Comparison of ENCODE assay signal across 1 cellular context in the genomic region with DNA sequence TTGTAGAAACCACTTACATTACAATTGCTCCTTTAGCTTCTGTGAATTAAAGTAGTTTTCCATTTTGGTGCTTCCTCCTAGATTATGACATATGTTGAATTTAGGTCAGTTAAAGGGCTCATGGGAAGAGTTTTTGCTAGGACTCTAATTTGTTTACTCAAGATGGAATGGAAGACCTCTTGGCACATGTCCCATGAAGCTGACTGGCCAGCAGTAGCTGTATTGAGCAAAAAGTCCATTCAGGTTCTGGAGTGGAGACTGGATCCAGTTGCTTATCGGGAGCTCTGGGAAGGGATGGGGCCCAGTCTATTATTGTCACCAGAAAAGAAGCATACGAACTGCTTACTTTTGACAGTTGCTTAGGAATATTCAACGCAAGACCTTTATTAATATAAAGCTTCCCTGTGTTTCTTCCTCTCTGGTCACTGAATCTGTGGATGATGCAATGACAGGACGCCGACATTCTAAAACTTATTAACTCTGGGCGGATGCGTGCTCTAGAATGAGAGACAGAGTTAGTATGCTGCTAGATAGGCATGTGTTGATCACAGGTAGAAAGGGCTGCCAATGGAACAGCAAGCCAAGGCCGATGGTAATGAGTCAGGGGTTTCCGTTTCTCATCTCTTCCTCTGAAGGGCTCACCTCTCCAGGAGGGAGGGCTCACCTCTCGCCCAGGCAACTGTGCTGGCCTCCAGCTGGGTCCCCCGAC.
TF ChIP-seq lines count a peak whose summit lies in the region.

No MANE protein-coding gene starts in this region.

TF ChIP-seq in HepG2, 621 proteins besides CTCF, POLR2A, EP300 and RAD21 (continued from another document and continues in another):
- TF ChIP-seq, protein P1, sequence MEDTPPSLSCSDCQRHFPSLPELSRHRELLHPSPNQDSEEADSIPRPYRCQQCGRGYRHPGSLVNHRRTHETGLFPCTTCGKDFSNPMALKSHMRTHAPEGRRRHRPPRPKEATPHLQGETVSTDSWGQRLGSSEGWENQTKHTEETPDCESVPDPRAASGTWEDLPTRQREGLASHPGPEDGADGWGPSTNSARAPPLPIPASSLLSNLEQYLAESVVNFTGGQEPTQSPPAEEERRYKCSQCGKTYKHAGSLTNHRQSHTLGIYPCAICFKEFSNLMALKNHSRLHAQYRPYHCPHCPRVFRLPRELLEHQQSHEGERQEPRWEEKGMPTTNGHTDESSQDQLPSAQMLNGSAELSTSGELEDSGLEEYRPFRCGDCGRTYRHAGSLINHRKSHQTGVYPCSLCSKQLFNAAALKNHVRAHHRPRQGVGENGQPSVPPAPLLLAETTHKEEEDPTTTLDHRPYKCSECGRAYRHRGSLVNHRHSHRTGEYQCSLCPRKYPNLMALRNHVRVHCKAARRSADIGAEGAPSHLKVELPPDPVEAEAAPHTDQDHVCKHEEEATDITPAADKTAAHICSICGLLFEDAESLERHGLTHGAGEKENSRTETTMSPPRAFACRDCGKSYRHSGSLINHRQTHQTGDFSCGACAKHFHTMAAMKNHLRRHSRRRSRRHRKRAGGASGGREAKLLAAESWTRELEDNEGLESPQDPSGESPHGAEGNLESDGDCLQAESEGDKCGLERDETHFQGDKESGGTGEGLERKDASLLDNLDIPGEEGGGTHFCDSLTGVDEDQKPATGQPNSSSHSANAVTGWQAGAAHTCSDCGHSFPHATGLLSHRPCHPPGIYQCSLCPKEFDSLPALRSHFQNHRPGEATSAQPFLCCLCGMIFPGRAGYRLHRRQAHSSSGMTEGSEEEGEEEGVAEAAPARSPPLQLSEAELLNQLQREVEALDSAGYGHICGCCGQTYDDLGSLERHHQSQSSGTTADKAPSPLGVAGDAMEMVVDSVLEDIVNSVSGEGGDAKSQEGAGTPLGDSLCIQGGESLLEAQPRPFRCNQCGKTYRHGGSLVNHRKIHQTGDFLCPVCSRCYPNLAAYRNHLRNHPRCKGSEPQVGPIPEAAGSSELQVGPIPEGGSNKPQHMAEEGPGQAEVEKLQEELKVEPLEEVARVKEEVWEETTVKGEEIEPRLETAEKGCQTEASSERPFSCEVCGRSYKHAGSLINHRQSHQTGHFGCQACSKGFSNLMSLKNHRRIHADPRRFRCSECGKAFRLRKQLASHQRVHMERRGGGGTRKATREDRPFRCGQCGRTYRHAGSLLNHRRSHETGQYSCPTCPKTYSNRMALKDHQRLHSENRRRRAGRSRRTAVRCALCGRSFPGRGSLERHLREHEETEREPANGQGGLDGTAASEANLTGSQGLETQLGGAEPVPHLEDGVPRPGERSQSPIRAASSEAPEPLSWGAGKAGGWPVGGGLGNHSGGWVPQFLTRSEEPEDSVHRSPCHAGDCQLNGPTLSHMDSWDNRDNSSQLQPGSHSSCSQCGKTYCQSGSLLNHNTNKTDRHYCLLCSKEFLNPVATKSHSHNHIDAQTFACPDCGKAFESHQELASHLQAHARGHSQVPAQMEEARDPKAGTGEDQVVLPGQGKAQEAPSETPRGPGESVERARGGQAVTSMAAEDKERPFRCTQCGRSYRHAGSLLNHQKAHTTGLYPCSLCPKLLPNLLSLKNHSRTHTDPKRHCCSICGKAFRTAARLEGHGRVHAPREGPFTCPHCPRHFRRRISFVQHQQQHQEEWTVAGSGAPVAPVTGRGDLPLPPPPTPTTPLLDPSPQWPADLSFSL (CRISPR knock-in tag; IDR thresholded peaks at IDR 0.05) = no peak
- TF ChIP-seq SRSF1 (optimal IDR thresholded peaks at IDR 0.05; ENCODE audit: low read depth, low read length) = no peak
- no peak for TF ChIP-seq RXRB (CRISPR knock-in tag; IDR thresholded peaks at IDR 0.05; ENCODE audit: borderline replicate concordance)
- TF ChIP-seq BRCA1 (CRISPR knock-in tag; IDR thresholded peaks at IDR 0.05) = no peak
- TF ChIP-seq ZNF263 (CRISPR knock-in tag; IDR thresholded peaks at IDR 0.05) = no peak
- TF ChIP-seq, protein P2, sequence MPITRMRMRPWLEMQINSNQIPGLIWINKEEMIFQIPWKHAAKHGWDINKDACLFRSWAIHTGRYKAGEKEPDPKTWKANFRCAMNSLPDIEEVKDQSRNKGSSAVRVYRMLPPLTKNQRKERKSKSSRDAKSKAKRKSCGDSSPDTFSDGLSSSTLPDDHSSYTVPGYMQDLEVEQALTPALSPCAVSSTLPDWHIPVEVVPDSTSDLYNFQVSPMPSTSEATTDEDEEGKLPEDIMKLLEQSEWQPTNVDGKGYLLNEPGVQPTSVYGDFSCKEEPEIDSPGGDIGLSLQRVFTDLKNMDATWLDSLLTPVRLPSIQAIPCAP (CRISPR knock-in tag; IDR thresholded peaks at IDR 0.05; ENCODE audit: low read depth) = no peak
- TF ChIP-seq ZNF274 (CRISPR knock-in tag; IDR thresholded peaks at IDR 0.05) = no peak
- TF ChIP-seq, protein P3, sequence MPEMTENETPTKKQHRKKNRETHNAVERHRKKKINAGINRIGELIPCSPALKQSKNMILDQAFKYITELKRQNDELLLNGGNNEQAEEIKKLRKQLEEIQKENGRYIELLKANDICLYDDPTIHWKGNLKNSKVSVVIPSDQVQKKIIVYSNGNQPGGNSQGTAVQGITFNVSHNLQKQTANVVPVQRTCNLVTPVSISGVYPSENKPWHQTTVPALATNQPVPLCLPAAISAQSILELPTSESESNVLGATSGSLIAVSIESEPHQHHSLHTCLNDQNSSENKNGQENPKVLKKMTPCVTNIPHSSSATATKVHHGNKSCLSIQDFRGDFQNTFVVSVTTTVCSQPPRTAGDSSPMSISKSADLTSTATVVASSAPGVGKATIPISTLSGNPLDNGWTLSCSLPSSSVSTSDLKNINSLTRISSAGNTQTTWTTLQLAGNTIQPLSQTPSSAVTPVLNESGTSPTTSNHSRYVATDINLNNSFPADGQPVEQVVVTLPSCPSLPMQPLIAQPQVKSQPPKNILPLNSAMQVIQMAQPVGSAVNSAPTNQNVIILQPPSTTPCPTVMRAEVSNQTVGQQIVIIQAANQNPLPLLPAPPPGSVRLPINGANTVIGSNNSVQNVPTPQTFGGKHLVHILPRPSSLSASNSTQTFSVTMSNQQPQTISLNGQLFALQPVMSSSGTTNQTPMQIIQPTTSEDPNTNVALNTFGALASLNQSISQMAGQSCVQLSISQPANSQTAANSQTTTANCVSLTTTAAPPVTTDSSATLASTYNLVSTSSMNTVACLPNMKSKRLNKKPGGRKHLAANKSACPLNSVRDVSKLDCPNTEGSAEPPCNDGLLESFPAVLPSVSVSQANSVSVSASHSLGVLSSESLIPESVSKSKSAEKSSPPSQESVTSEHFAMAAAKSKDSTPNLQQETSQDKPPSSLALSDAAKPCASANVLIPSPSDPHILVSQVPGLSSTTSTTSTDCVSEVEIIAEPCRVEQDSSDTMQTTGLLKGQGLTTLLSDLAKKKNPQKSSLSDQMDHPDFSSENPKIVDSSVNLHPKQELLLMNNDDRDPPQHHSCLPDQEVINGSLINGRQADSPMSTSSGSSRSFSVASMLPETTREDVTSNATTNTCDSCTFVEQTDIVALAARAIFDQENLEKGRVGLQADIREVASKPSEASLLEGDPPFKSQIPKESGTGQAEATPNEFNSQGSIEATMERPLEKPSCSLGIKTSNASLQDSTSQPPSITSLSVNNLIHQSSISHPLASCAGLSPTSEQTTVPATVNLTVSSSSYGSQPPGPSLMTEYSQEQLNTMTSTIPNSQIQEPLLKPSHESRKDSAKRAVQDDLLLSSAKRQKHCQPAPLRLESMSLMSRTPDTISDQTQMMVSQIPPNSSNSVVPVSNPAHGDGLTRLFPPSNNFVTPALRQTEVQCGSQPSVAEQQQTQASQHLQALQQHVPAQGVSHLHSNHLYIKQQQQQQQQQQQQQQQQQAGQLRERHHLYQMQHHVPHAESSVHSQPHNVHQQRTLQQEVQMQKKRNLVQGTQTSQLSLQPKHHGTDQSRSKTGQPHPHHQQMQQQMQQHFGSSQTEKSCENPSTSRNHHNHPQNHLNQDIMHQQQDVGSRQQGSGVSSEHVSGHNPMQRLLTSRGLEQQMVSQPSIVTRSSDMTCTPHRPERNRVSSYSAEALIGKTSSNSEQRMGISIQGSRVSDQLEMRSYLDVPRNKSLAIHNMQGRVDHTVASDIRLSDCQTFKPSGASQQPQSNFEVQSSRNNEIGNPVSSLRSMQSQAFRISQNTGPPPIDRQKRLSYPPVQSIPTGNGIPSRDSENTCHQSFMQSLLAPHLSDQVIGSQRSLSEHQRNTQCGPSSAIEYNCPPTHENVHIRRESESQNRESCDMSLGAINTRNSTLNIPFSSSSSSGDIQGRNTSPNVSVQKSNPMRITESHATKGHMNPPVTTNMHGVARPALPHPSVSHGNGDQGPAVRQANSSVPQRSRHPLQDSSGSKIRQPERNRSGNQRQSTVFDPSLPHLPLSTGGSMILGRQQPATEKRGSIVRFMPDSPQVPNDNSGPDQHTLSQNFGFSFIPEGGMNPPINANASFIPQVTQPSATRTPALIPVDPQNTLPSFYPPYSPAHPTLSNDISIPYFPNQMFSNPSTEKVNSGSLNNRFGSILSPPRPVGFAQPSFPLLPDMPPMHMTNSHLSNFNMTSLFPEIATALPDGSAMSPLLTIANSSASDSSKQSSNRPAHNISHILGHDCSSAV (CRISPR knock-in tag; IDR thresholded peaks at IDR 0.05; ENCODE audit: borderline replicate concordance) = no peak
- no peak for TF ChIP-seq SNAI1 (CRISPR knock-in tag; IDR thresholded peaks at IDR 0.05; ENCODE audit: borderline replicate concordance)
- no peak for TF ChIP-seq PAX8 (CRISPR knock-in tag; IDR thresholded peaks at IDR 0.05; ENCODE audit: borderline replicate concordance)
- no peak for TF ChIP-seq ZNF382 (CRISPR knock-in tag; IDR thresholded peaks at IDR 0.05; ENCODE audit: borderline replicate concordance)
- no peak for TF ChIP-seq ZBTB38 (CRISPR knock-in tag; IDR thresholded peaks at IDR 0.05)
- TF ChIP-seq, protein P4, sequence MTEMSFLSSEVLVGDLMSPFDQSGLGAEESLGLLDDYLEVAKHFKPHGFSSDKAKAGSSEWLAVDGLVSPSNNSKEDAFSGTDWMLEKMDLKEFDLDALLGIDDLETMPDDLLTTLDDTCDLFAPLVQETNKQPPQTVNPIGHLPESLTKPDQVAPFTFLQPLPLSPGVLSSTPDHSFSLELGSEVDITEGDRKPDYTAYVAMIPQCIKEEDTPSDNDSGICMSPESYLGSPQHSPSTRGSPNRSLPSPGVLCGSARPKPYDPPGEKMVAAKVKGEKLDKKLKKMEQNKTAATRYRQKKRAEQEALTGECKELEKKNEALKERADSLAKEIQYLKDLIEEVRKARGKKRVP (CRISPR knock-in tag; IDR thresholded peaks at IDR 0.05) = peak; percentile 49 to 95; a peak in 3 of 4 replicates
- TF ChIP-seq HMG20B (CRISPR knock-in tag; conservative IDR thresholded peaks at IDR 0.05) = no peak
- TF ChIP-seq STAT5B (CRISPR knock-in tag; IDR thresholded peaks at IDR 0.05) = no peak
- TF ChIP-seq, protein P5, sequence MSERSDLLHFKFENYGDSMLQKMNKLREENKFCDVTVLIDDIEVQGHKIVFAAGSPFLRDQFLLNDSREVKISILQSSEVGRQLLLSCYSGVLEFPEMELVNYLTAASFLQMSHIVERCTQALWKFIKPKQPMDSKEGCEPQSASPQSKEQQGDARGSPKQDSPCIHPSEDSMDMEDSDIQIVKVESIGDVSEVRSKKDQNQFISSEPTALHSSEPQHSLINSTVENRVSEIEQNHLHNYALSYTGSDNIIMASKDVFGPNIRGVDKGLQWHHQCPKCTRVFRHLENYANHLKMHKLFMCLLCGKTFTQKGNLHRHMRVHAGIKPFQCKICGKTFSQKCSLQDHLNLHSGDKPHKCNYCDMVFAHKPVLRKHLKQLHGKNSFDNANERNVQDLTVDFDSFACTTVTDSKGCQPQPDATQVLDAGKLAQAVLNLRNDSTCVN (CRISPR knock-in tag; IDR thresholded peaks at IDR 0.05; ENCODE audit: borderline replicate concordance) = peak; percentile 98
- TF ChIP-seq, protein P6, sequence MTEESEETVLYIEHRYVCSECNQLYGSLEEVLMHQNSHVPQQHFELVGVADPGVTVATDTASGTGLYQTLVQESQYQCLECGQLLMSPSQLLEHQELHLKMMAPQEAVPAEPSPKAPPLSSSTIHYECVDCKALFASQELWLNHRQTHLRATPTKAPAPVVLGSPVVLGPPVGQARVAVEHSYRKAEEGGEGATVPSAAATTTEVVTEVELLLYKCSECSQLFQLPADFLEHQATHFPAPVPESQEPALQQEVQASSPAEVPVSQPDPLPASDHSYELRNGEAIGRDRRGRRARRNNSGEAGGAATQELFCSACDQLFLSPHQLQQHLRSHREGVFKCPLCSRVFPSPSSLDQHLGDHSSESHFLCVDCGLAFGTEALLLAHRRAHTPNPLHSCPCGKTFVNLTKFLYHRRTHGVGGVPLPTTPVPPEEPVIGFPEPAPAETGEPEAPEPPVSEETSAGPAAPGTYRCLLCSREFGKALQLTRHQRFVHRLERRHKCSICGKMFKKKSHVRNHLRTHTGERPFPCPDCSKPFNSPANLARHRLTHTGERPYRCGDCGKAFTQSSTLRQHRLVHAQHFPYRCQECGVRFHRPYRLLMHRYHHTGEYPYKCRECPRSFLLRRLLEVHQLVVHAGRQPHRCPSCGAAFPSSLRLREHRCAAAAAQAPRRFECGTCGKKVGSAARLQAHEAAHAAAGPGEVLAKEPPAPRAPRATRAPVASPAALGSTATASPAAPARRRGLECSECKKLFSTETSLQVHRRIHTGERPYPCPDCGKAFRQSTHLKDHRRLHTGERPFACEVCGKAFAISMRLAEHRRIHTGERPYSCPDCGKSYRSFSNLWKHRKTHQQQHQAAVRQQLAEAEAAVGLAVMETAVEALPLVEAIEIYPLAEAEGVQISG (CRISPR knock-in tag; IDR thresholded peaks at IDR 0.05) = no peak
- TF ChIP-seq, protein P7, sequence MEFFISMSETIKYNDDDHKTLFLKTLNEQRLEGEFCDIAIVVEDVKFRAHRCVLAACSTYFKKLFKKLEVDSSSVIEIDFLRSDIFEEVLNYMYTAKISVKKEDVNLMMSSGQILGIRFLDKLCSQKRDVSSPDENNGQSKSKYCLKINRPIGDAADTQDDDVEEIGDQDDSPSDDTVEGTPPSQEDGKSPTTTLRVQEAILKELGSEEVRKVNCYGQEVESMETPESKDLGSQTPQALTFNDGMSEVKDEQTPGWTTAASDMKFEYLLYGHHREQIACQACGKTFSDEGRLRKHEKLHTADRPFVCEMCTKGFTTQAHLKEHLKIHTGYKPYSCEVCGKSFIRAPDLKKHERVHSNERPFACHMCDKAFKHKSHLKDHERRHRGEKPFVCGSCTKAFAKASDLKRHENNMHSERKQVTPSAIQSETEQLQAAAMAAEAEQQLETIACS (CRISPR knock-in tag; IDR thresholded peaks at IDR 0.05) = no peak
- TF ChIP-seq TBP (CRISPR knock-in tag; IDR thresholded peaks at IDR 0.05) = no peak
- TF ChIP-seq, protein P8, sequence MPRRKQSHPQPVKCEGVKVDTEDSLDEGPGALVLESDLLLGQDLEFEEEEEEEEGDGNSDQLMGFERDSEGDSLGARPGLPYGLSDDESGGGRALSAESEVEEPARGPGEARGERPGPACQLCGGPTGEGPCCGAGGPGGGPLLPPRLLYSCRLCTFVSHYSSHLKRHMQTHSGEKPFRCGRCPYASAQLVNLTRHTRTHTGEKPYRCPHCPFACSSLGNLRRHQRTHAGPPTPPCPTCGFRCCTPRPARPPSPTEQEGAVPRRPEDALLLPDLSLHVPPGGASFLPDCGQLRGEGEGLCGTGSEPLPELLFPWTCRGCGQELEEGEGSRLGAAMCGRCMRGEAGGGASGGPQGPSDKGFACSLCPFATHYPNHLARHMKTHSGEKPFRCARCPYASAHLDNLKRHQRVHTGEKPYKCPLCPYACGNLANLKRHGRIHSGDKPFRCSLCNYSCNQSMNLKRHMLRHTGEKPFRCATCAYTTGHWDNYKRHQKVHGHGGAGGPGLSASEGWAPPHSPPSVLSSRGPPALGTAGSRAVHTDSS (CRISPR knock-in tag; conservative IDR thresholded peaks at IDR 0.05) = no peak
- no peak for TF ChIP-seq ZNF256 (CRISPR knock-in tag; conservative IDR thresholded peaks at IDR 0.05)
- TF ChIP-seq HNRNPK (IDR thresholded peaks at IDR 0.05; ENCODE audit: low read depth, low read length, poor library complexity, severe bottlenecking) = no peak
- TF ChIP-seq ZNF205 (CRISPR knock-in tag; IDR thresholded peaks at IDR 0.05) = no peak
- peak; percentile 90 for TF ChIP-seq ZKSCAN5 (CRISPR knock-in tag; IDR thresholded peaks at IDR 0.05)
- TF ChIP-seq SALL2 (CRISPR knock-in tag; IDR thresholded peaks at IDR 0.05) = no peak
- 0 out of 2 replicates have a peak, but pooled peaks have one; percentile 79 for TF ChIP-seq ZNF10 (CRISPR knock-in tag; IDR thresholded peaks at IDR 0.05; ENCODE audit: borderline replicate concordance, low read depth)
- TF ChIP-seq FOSL2 (CRISPR knock-in tag; IDR thresholded peaks at IDR 0.05) = peak; percentile 33
